27 cellular contexts compared by ENCODE assay signal in the genomic region with DNA sequence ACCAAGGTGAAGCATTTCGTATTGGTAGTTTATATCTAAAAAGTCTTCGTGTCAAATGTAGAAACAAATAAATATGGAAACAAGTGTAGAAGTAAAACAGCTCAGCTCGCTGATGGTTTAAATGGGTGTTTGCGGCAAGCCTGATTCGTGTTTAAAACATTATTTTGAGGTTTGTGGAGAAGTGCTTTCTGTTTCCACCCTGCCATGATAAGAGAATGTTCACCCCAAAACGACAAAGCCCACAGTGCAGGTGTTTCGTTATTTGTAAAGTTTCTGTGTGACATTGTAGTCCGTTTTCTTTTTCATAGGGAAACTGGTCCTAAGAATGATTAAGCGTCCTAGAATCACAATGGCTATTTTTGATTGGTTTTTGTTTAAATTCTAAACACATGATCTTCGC.
"Had no signal": no experiment of that assay in that cellular context is flagged by ENCODE, and none has a peak within 500 bp of the region (broad histone marks: within the 10 kb centered on the region; RNA-seq: fewer than 3 reads in every experiment).

No MANE protein-coding gene starts in this region.

- H3K27ac ChIP-seq: stomach, suprapubic skin, testis, thoracic aorta, thyroid gland, tibial artery, tibial nerve, transverse colon, upper lobe of left lung, upper lobe of right lung, uterus, vagina had no signal

- FAIRE-seq: urothelium cell line had no signal

- DNase-seq: stimulated activated CD4-positive, alpha-beta T cell treated with anti-CD3 and anti-CD28 coated beads, Interleukin-2, amount 100 ng/mL, for 48 hours; stimulated activated CD4-positive, alpha-beta T cell treated with anti-CD3 and anti-CD28 coated beads, Interleukin-4, amount 100 ng/mL, for 1 hour; stimulated activated CD4-positive, alpha-beta T cell treated with anti-CD3 and anti-CD28 coated beads, Interleukin-4, amount 100 ng/mL, for 24 hours; stimulated activated CD4-positive, alpha-beta T cell treated with anti-CD3 and anti-CD28 coated beads, Interleukin-4, amount 100 ng/mL, for 4 hours; stimulated activated CD8-positive, alpha-beta memory T cell treated with anti-CD3 and anti-CD28 coated beads, Interleukin-4, amount 100 ng/mL, for 48 hours; stimulated activated naive B cell treated with anti-CD40 and anti-IgM and Interleukin-4, amounts not matched to agents 10 μg/mL and 1 μg/mL and 100 μg/mL, for 72 hours; stimulated activated naive CD4-positive, alpha-beta T cell; stimulated activated naive CD4-positive, alpha-beta T cell treated with Interleukin-2 at 50 U/mL for 16 hours; stimulated activated naive CD8-positive, alpha-beta T cell treated with anti-CD3 and anti-CD28 coated beads, Interleukin-15, amount 100 ng/mL, for 72 hours; stimulated activated naive CD8-positive, alpha-beta T cell treated with anti-CD3 and anti-CD28 coated beads, Interleukin-15, Interleukin-2, amounts not matched to agents 100 U/mL and 50 U/mL, for 24 hours; stomach; substantia nigra; testis; thyroid gland; tibial artery; transverse colon; trophoblast cell; upper lobe of left lung; upper lobe of right lung; uterus had no signal

- H3K36me3 ChIP-seq: stomach, suprapubic skin, thoracic aorta, thyroid gland, tibial artery, tibial nerve, transverse colon, upper lobe of left lung, upper lobe of right lung, uterus, vagina had no signal

- H3K27me3 ChIP-seq: suprapubic skin, testis, thyroid gland, tibial artery, tibial nerve, transverse colon, upper lobe of left lung, upper lobe of right lung, uterus, vagina had no signal

- H3K4me3 ChIP-seq: stomach, suprapubic skin, testis, thoracic aorta, thyroid gland, tibial artery, tibial nerve, transverse colon, upper lobe of left lung, upper lobe of right lung, uterus, vagina had no signal

- H3K9me3 ChIP-seq: suprapubic skin, testis, thoracic aorta, thyroid gland, tibial artery, transverse colon, upper lobe of left lung, uterus, vagina had no signal

- ATAC-seq: stimulated activated effector memory CD8-positive, alpha-beta T cell treated with anti-CD3 and anti-CD28 coated beads, Interleukin-12 subunit alpha, Interleukin-12 subunit beta, amount 100 ng/mL, for 72 hours; stimulated activated memory B cell treated with anti-CD40 and anti-IgM and Interleukin-4, amounts not matched to agents 10 μg/mL and 1 μg/mL and 100 μg/mL, for 72 hours; stimulated activated naive B cell treated with anti-CD40 and anti-IgM and Interleukin-4, amounts not matched to agents 10 μg/mL and 1 μg/mL and 100 μg/mL, for 72 hours; stimulated activated naive CD8-positive, alpha-beta T cell treated with anti-CD3 and anti-CD28 coated beads, Interleukin-15, amount 100 ng/mL, for 72 hours; stimulated activated naive CD8-positive, alpha-beta T cell treated with anti-CD3 and anti-CD28 coated beads, Interleukin-15, Interleukin-2, amounts not matched to agents 100 U/mL and 50 U/mL, for 24 hours; upper lobe of right lung had no signal

- H3K4me1 ChIP-seq: stomach, suprapubic skin, testis, thyroid gland, tibial artery, tibial nerve, transverse colon, upper lobe of left lung, upper lobe of right lung, uterus, vagina had no signal
